24 cellular contexts compared by ENCODE assay signal in the genomic region with DNA sequence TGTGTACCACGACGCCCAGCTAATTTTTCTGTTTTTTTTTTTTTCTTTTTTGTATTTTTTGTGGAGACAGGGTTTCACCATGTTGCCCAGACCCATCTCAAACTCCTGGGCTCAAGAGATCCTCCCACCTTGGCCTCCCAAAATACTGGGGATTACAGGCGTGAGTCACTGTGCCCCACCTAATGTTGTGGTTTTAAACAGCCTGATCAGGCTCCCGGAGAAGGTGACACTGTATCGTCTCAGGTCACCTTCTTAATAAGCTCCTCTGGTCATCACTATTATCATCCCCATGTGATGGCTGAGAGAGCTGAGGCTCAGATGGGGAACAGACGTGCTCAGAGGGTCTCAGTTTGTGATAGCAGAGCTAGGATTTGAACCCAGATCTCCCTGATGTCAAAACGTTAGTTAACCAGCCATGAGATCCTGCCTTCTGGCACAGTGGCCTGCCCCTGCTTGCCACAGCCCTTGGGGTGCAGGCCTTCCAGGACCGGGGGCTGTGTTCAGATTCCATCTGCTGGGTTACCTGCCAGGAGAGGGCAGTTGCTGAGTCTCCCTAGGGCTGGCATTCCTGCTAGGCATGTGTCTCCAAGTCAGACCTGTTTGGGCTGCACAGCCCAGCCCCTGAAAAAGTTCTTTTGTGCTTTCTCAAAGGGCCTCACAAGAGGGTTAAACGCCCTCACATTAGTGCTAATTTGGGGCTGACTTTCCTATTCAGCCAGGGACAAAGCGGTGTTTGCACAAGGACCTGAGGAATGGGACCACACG. TPM values are rescaled to one million over a fixed set of nuclear protein-coding genes. Genes with fewer than 3 reads are reported as not detected.
DNase-seq lines count a peak whose midpoint lies in the region; ATAC-seq and TF ChIP-seq lines count a peak whose summit lies in the region.
"Had no signal": no experiment of that assay in that cellular context is flagged by ENCODE, and none has a peak within 500 bp of the region (broad histone marks: within the 10 kb centered on the region; RNA-seq: fewer than 3 reads in every experiment).

No MANE protein-coding gene starts in this region.

- BruUV-seq in HCT116 (replicated peaks; lab: Mats Ljungman, UMichigan) (no TSS peak), PC-3 (replicated peaks; lab: Mats Ljungman, UMichigan) (no TSS peak)

- RAD21 ChIA-PET in HCT116 (lab: Charles Lee; ENCODE audit: low non-redundant PET in 1 of 2, low total read pairs in 2 of 2, uncharacterized antibody in 2 of 2, unreplicated experiment in 2 of 2): no interaction called here

- TF ChIP-seq CTCF in HCT116 (IDR thresholded peaks at IDR 0.05 in 2 of 3, conservative IDR thresholded peaks at IDR 0.05 in 1 of 3; ENCODE audit: borderline replicate concordance in 1 of 3, insufficient read depth in 1 of 3, low read depth in 2 of 3, low read length in 2 of 3) (no peak), PC-3 (conservative IDR thresholded peaks at IDR 0.05; ENCODE audit: low read depth, low read length) (no peak)

- H3K36me3 ChIP-seq in HCT116 (ENCODE audit: control insufficient read depth in 1 of 2, insufficient read depth in 2 of 2, low read length in 2 of 2): no peaks in the 10 kb centered on the region
- no peaks in the 10 kb centered on the region for H3K36me3 ChIP-seq in PC-3 (ENCODE audit: low read depth, low read length)

- H3K27me3 ChIP-seq in HCT116 (ENCODE audit: insufficient read depth, low read length) (peaks cover 7% of the 10 kb centered on the region; the same call in 1 of the 2 replicates), PC-3 (ENCODE audit: low read length) (no peaks in the 10 kb centered on the region)
- H3K27me3 ChIP-seq: testis had no signal

- H4K20me1 ChIP-seq in HCT116 (ENCODE audit: insufficient read depth) (no peaks in the 10 kb centered on the region), PC-3 (ENCODE audit: low read length) (no peaks in the 10 kb centered on the region)

- H3K4me2 ChIP-seq in HCT116 (ENCODE audit: low read length): peak overlapping the region; percentile 61
- H3K4me2 ChIP-seq in PC-3 (ENCODE audit: low read length): peak overlapping the region; percentile 32; the same call in 1 of the 2 replicates

- H3K9me3 ChIP-seq in HCT116 (ENCODE audit: control insufficient read depth in 1 of 2, insufficient read depth in 1 of 2, low read depth in 1 of 2, low read length in 2 of 2) (no peaks in the 10 kb centered on the region), PC-3 (ENCODE audit: low read length) (no peaks in the 10 kb centered on the region)
- H3K9me3 ChIP-seq: psoas muscle, testis had no signal

- no peak for TF ChIP-seq RAD21 in HCT116 (IDR thresholded peaks at IDR 0.05; ENCODE audit: low read depth)

- no peak overlapping the region for H3K4me3 ChIP-seq in HCT116 (replicated peaks in 1 of 2; ENCODE audit: low read depth in 1 of 2, low read length in 2 of 2)
- H3K4me3 ChIP-seq in PC-3 (ENCODE audit: low read length): no peak overlapping the region
- H3K4me3 ChIP-seq: coronary artery, psoas muscle, testis had no signal

- H3K27ac ChIP-seq in HCT116 (ENCODE audit: low read depth, low read length): no peak overlapping the region
- H3K27ac ChIP-seq in PC-3 (ENCODE audit: low read length): peak overlapping the region; percentile 17; the same call in 1 of the 2 replicates
- peak overlapping the region; percentile 93 for H3K27ac ChIP-seq in epithelial cell of prostate
- H3K27ac ChIP-seq: coronary artery, psoas muscle, testis had no signal

- TF ChIP-seq POLR2A in HCT116 (IDR thresholded peaks at IDR 0.05; ENCODE audit: borderline replicate concordance, extremely low read depth, insufficient read depth, insufficient read length): no peak

- H3F3A ChIP-seq in PC-3 (ENCODE audit: low read length, unreplicated experiment): peaks cover 3% of the 10 kb centered on the region

- peak overlapping the region; percentile 49 for H2AFZ ChIP-seq in HCT116 (ENCODE audit: low read depth, low read length, poor library complexity, severe bottlenecking)
- no peak overlapping the region for H2AFZ ChIP-seq in PC-3 (ENCODE audit: low read length)

- H3K9ac ChIP-seq in HCT116 (ENCODE audit: low read length) (no peak overlapping the region), PC-3 (ENCODE audit: low read length) (no peak overlapping the region)

- H3K79me2 ChIP-seq in HCT116 (ENCODE audit: insufficient read depth, low read length) (no peaks in the 10 kb centered on the region), PC-3 (ENCODE audit: low read length) (no peaks in the 10 kb centered on the region)

- CTCF ChIA-PET in HCT116 (lab: Charles Lee) (no interaction called here), PC-3 (lab: Charles Lee) (interaction anchor here (1.2 to 1.6 kb wide), 2 partner anchors 85 to 87 kb away, joined by 3 to 5 read pairs; no protein-coding TSS in a partner anchor)

- ATAC-seq in HCT116 (no peak), PC-3 (no peak), HG03460 (IDR thresholded peaks at IDR 0.05; ENCODE audit: unreplicated experiment) (no peak)
- ATAC-seq: psoas muscle; SK-N-SH treated with all-trans-retinoic acid at 6 μM for 48 hours; stimulated activated memory B cell treated with anti-CD40 and anti-IgM and Interleukin-4, amounts not matched to agents 10 μg/mL and 1 μg/mL and 100 μg/mL, for 72 hours had no signal

- intact Hi-C loops in HCT116 (cut with micrococcal nuclease): no loop called here
- intact Hi-C loops in PC-3 (cut with micrococcal nuclease): no loop called here

- DNase-seq in HCT116 (ENCODE audit: low read depth, low spot score): no peak
- DNase-seq in PC-3: peak; percentile 60
- no peak for DNase-seq in epithelial cell of prostate (ENCODE audit: low read depth, low spot score)
- DNase-seq in mesenteric fat pad (ENCODE audit: low spot score): peak; percentile 59
- DNase-seq in NCI-H1048 (lab: John Stamatoyannopoulos, UW): no peak
- DNase-seq in MV-4-11 (lab: John Stamatoyannopoulos, UW): no peak
- DNase-seq in NCI-H748 (lab: John Stamatoyannopoulos, UW; ENCODE audit: unreplicated experiment): no peak
- DNase-seq: activated CD4-positive, alpha-beta memory T cell treated with anti-CD3 and anti-CD28 coated beads for 36 hours; activated CD4-positive, CD25-positive, alpha-beta regulatory T cell; activated naive CD4-positive, alpha-beta T cell treated with Interleukin-2 at 50 U/mL for 16 hours; activated T-cell treated with anti-CD3 and anti-CD28 coated beads, Interleukin-2, amount 50 U/mL, for 24 hours; CD4-positive, CD25-positive, alpha-beta regulatory T cell; KBM-7; NCI-H1092 treated with DMSO at 0.1 percent for 48 hours; NCI-H2029 treated with DMSO at 0.1 percent for 48 hours; NCI-H510A treated with DMSO at 0.1 percent for 48 hours; psoas muscle; stimulated activated CD4-positive, alpha-beta T cell treated with anti-CD3 and anti-CD28 coated beads, Interleukin-1b, Interleukin-23, amount 100 ng/mL, for 48 hours; testis had no signal

- POLR2A ChIA-PET in HCT116 (lab: Charles Lee) (no interaction called here), PC-3 (lab: Charles Lee; ENCODE audit: unreplicated experiment) (interaction anchor here (0.6 kb wide), 2 partner anchors 21 to 79 kb away, joined by 3 to 4 read pairs; no protein-coding TSS in a partner anchor)

- H3K9me2 ChIP-seq in HCT116 (ENCODE audit: insufficient read depth) (no peaks in the 10 kb centered on the region), PC-3 (replicated peaks; ENCODE audit: low read length) (no peaks in the 10 kb centered on the region)

- H3K4me1 ChIP-seq in HCT116 (ENCODE audit: control insufficient read depth in 1 of 2, insufficient read depth in 2 of 2, low read length in 2 of 2): peaks cover 48 to 68% of the 10 kb centered on the region in 2 experiments
- H3K4me1 ChIP-seq in PC-3 (ENCODE audit: insufficient read depth, low read length): peaks cover 70% of the 10 kb centered on the region

TF ChIP-seq in HCT116, 20 proteins besides CTCF, POLR2A, EP300 and RAD21:
- TF ChIP-seq EGR1 (IDR thresholded peaks at IDR 0.05; ENCODE audit: low read depth): no peak
- peak; percentile 48 for TF ChIP-seq FOSL1 (IDR thresholded peaks at IDR 0.05; ENCODE audit: low read depth)
- TF ChIP-seq SP1 (IDR thresholded peaks at IDR 0.05; ENCODE audit: low read depth): peak; percentile 55
- TF ChIP-seq, protein P1, sequence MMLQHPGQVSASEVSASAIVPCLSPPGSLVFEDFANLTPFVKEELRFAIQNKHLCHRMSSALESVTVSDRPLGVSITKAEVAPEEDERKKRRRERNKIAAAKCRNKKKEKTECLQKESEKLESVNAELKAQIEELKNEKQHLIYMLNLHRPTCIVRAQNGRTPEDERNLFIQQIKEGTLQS (IDR thresholded peaks at IDR 0.05): no peak
TF ChIP-seq in HCT116: peak in this region for 2.

RNA-seq across cellular contexts. Expression of a gene that starts 32.7 kb away (rescaled TPM):
- total RNA-seq in HCT116 (2021; ENCODE audit: unreplicated experiment): 1.0 TPM
- 1.9 and 2.2 TPM in 2 replicates for polyA plus RNA-seq in HCT116 (2012)
- 3.5 and 7.8 TPM in 2 replicates for total RNA-seq in PC-3 (2014; rRNA removed)
- total RNA-seq in mesenteric fat pad: not detected
- total RNA-seq: activated CD4-positive, alpha-beta memory T cell treated with anti-CD3 and anti-CD28 coated beads for 36 hours; CD4-positive, CD25-positive, alpha-beta regulatory T cell; skeletal muscle tissue had no signal
- polyA plus RNA-seq: CD4-positive, CD25-positive, alpha-beta regulatory T cell had no signal

Comparison
In these comparisons a context has a peak if more than half of its experiments do, and no peak if none do; other contexts are left out.
1. DNase-seq: peak in PC-3 (single experiment) and mesenteric fat pad (single experiment); none in HCT116 (single experiment), epithelial cell of prostate (single experiment), NCI-H1048 (single experiment), MV-4-11 (single experiment) and NCI-H748 (single experiment).